23 cellular contexts compared by ENCODE assay signal in genomic region chr3:126119008-126119675, GRCh38. TPM values are rescaled to one million over a fixed set of nuclear protein-coding genes. Genes with fewer than 3 reads are reported as not detected.
DNase-seq lines count a peak whose midpoint lies in the region; ATAC-seq and TF ChIP-seq lines count a peak whose summit lies in the region.
"Had no signal": no experiment of that assay in that cellular context is flagged by ENCODE, and none has a peak within 500 bp of the region (broad histone marks: within the 10 kb centered on the region; RNA-seq: fewer than 3 reads in every experiment).

No MANE protein-coding gene starts in this region.

- TF ChIP-seq POLR2A in esophagus muscularis mucosa (IDR thresholded peaks at IDR 0.05; ENCODE audit: low read depth) = no peak
- no peak for TF ChIP-seq POLR2A in suprapubic skin (IDR thresholded peaks at IDR 0.05)

- H3K27me3 ChIP-seq in esophagus muscularis mucosa (no peaks in the 10 kb centered on the region), suprapubic skin (no peaks in the 10 kb centered on the region)
- H3K27me3 ChIP-seq: neural progenitor cell, upper lobe of left lung had no signal

- peaks cover 0 to 26% (median 8%) of the 10 kb centered on the region in 4 donors for H3K36me3 ChIP-seq in esophagus muscularis mucosa
- H3K36me3 ChIP-seq in suprapubic skin = no peaks in the 10 kb centered on the region
- H3K36me3 ChIP-seq: neural progenitor cell, SJSA1, upper lobe of left lung had no signal

- no peak for ATAC-seq in activated CD8-positive, alpha-beta memory T cell treated with anti-CD3 and anti-CD28 coated beads, Interleukin-2, amount 10 ng/mL, durations not matched to agents 7 days and 5 days
- ATAC-seq in GM21786 (IDR thresholded peaks at IDR 0.05; ENCODE audit: unreplicated experiment) = no peak
- ATAC-seq: left cardiac atrium; stimulated activated naive B cell treated with anti-CD40 and anti-IgM and Interleukin-4, amounts not matched to agents 10 μg/mL and 1 μg/mL and 100 μg/mL, for 72 hours; T-helper 17 cell had no signal

- no peak for TF ChIP-seq CTCF in esophagus muscularis mucosa (IDR thresholded peaks at IDR 0.05)
- no peak for TF ChIP-seq CTCF in suprapubic skin (IDR thresholded peaks at IDR 0.05)

- H3K9me3 ChIP-seq in esophagus muscularis mucosa (no peaks in the 10 kb centered on the region), suprapubic skin (no peaks in the 10 kb centered on the region)
- H3K9me3 ChIP-seq: SJSA1, upper lobe of left lung had no signal

- no peaks in the 10 kb centered on the region for H3K4me1 Mint-ChIP-seq in activated CD8-positive, alpha-beta memory T cell treated with anti-CD3 and anti-CD28 coated beads, Interleukin-2, amount 10 ng/mL, durations not matched to agents 7 days and 5 days
- H3K4me1 Mint-ChIP-seq: activated B cell treated with CpG ODN at 0.5 μM for 24 hours; stimulated activated naive B cell treated with anti-CD40 and anti-IgM and Interleukin-4, amounts not matched to agents 10 μg/mL and 1 μg/mL and 100 μg/mL, for 72 hours; T-helper 17 cell had no signal

- peaks cover 13% of the 10 kb centered on the region for H3K27me3 Mint-ChIP-seq in activated CD8-positive, alpha-beta memory T cell treated with anti-CD3 and anti-CD28 coated beads, Interleukin-2, amount 10 ng/mL, durations not matched to agents 7 days and 5 days

- H3K9me3 Mint-ChIP-seq in activated CD8-positive, alpha-beta memory T cell treated with anti-CD3 and anti-CD28 coated beads, Interleukin-2, amount 10 ng/mL, durations not matched to agents 7 days and 5 days (ENCODE audit: low read depth) = no peaks in the 10 kb centered on the region
- H3K9me3 Mint-ChIP-seq: activated B cell treated with CpG ODN at 0.5 μM for 24 hours; neural progenitor cell; stimulated activated naive B cell treated with anti-CD40 and anti-IgM and Interleukin-4, amounts not matched to agents 10 μg/mL and 1 μg/mL and 100 μg/mL, for 72 hours had no signal

- H3K27ac Mint-ChIP-seq in activated CD8-positive, alpha-beta memory T cell treated with anti-CD3 and anti-CD28 coated beads, Interleukin-2, amount 10 ng/mL, durations not matched to agents 7 days and 5 days = no peak overlapping the region
- H3K27ac Mint-ChIP-seq: activated B cell treated with CpG ODN at 0.5 μM for 24 hours; neural progenitor cell; stimulated activated naive B cell treated with anti-CD40 and anti-IgM and Interleukin-4, amounts not matched to agents 10 μg/mL and 1 μg/mL and 100 μg/mL, for 72 hours; T-helper 17 cell had no signal

- H3K4me3 ChIP-seq in esophagus muscularis mucosa (no peak overlapping the region), suprapubic skin (no peak overlapping the region)
- H3K4me3 ChIP-seq: neural progenitor cell, SJSA1, upper lobe of left lung had no signal

- DNase-seq in activated CD8-positive, alpha-beta memory T cell treated with anti-CD3 and anti-CD28 coated beads, Interleukin-2, amount 10 ng/mL, durations not matched to agents 7 days and 5 days = peak; percentile 27
- DNase-seq in activated CD8-positive, alpha-beta memory T cell treated with anti-CD3 and anti-CD28 coated beads, Interleukin-2, amount 50 U/mL, for 4 hours = no peak
- DNase-seq in NCI-H510A treated with DMSO at 0.1 percent for 48 hours (lab: John Stamatoyannopoulos, UW) = peak; percentile 30
- DNase-seq in esophagus muscularis mucosa (ENCODE audit: extremely low spot score) = peak; percentile 66
- peak; percentile 10 to 65 for DNase-seq in suprapubic skin (ENCODE audit: low spot score in 2 of 2)
- DNase-seq in NCI-H69 (lab: John Stamatoyannopoulos, UW) = no peak
- no peak for DNase-seq in Kasumi-1 (lab: John Stamatoyannopoulos, UW)
- DNase-seq: activated gamma-delta T cell treated with Interleukin-2 at 50 U/mL for 16 hours; C1 segment of cervical spinal cord; DMS153; left cardiac atrium; midbrain; NCI-H1694 treated with DMSO at 0.1 percent for 48 hours; NCI-H524; OCI-M1; retina; stimulated activated naive B cell treated with anti-CD40 and anti-IgM and Interleukin-4, amounts not matched to agents 10 μg/mL and 1 μg/mL and 100 μg/mL, for 72 hours had no signal

- intact Hi-C loops in esophagus muscularis mucosa (cut with DNase I) = no loop called here

- CTCF ChIA-PET in activated CD8-positive, alpha-beta memory T cell treated with anti-CD3 and anti-CD28 coated beads, Interleukin-2, amount 10 ng/mL, durations not matched to agents 7 days and 5 days (lab: Charles Lee) = no interaction called here

- H3K4me3 Mint-ChIP-seq in activated CD8-positive, alpha-beta memory T cell treated with anti-CD3 and anti-CD28 coated beads, Interleukin-2, amount 10 ng/mL, durations not matched to agents 7 days and 5 days = no peak overlapping the region
- H3K4me3 Mint-ChIP-seq: activated B cell treated with CpG ODN at 0.5 μM for 24 hours; neural progenitor cell; stimulated activated naive B cell treated with anti-CD40 and anti-IgM and Interleukin-4, amounts not matched to agents 10 μg/mL and 1 μg/mL and 100 μg/mL, for 72 hours; T-helper 17 cell had no signal

- no peaks in the 10 kb centered on the region for H3K4me1 ChIP-seq in esophagus muscularis mucosa
- H3K4me1 ChIP-seq in suprapubic skin = no peaks in the 10 kb centered on the region
- H3K4me1 ChIP-seq: SJSA1, upper lobe of left lung had no signal

- TF ChIP-seq EP300 in esophagus muscularis mucosa (IDR thresholded peaks at IDR 0.05) = no peak
- no peak for TF ChIP-seq EP300 in suprapubic skin (IDR thresholded peaks at IDR 0.05)

- H3K27ac ChIP-seq in esophagus muscularis mucosa (replicated peaks in 1 of 4) (no peak overlapping the region), suprapubic skin (no peak overlapping the region)
- H3K27ac ChIP-seq: neural progenitor cell, SJSA1, upper lobe of left lung had no signal

- WGBS in esophagus muscularis mucosa = 91% methylated on average over 7 of the region's 7 CpGs
- 88% methylated on average over 7 of the region's 7 CpGs for WGBS in suprapubic skin

- no peaks in the 10 kb centered on the region for H3K36me3 Mint-ChIP-seq in activated CD8-positive, alpha-beta memory T cell treated with anti-CD3 and anti-CD28 coated beads, Interleukin-2, amount 10 ng/mL, durations not matched to agents 7 days and 5 days
- H3K36me3 Mint-ChIP-seq: neural progenitor cell; stimulated activated naive B cell treated with anti-CD40 and anti-IgM and Interleukin-4, amounts not matched to agents 10 μg/mL and 1 μg/mL and 100 μg/mL, for 72 hours had no signal

RNA-seq across cellular contexts. Expression of gene SLC41A3, which starts 35.2 kb away (rescaled TPM):
- total RNA-seq in activated CD8-positive, alpha-beta memory T cell treated with anti-CD3 and anti-CD28 coated beads, Interleukin-2, amount 10 ng/mL, durations not matched to agents 7 days and 5 days = 10 to 100 TPM; 22.5 to 23.8 TPM
- total RNA-seq in esophagus muscularis mucosa = 10 to 100 TPM; 31.6 to 68.1 (median 38.9) TPM
- 10 to 100 TPM; 32.3 to 51.3 (median 44.0) TPM for total RNA-seq in suprapubic skin

Comparison
In these comparisons a context has a peak if more than half of its experiments do, and no peak if none do; other contexts are left out.
1. DNase-seq: peak in activated CD8-positive, alpha-beta memory T cell treated with anti-CD3 and anti-CD28 coated beads, Interleukin-2, amount 10 ng/mL, durations not matched to agents 7 days and 5 days (single experiment), NCI-H510A treated with DMSO at 0.1 percent for 48 hours (single experiment), esophagus muscularis mucosa (single experiment) and suprapubic skin (2 of 2); none in activated CD8-positive, alpha-beta memory T cell treated with anti-CD3 and anti-CD28 coated beads, Interleukin-2, amount 50 U/mL, for 4 hours (single experiment), NCI-H69 (single experiment) and Kasumi-1 (0 of 2).